8 cellular contexts compared by ENCODE assay signal in the genomic region with DNA sequence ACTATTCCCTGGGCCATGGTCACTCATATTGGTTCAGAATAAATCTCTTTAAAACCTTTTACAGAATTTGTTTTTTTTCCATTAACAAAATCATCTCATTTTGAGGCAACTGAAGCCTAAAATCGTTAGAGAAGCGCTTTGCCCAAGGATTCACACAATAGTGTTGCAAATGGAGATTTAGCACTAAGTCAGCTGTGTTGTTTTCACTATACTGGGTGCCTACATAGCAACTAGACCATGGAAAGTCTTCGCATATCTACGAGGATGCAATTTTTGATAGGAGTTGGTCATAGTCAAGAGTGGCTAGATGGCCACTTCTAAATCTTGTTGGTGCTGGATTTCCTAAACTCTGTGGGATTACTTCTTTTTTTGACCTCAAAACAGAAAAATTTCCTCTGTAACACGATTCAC. TPM values are rescaled to one million over a fixed set of nuclear protein-coding genes. Genes with fewer than 3 reads are reported as not detected.
A peak's percentile ranks its signal among the peaks of the same experiment; 100 is the strongest.
DNase-seq lines count a peak whose midpoint lies in the region; ATAC-seq, FAIRE-seq and TF ChIP-seq lines count a peak whose summit lies in the region.

No MANE protein-coding gene starts in this region.

- no peaks in the 10 kb centered on the region for H3K9me3 ChIP-seq in MG63
- H3K9me3 ChIP-seq in osteoblast (ENCODE audit: low read depth, low read length), result no peaks in the 10 kb centered on the region

- peaks cover 3% of the 10 kb centered on the region for H4K20me1 ChIP-seq in osteoblast (ENCODE audit: insufficient read depth, low read length)

- peak overlapping the region; percentile 72 for H2AFZ ChIP-seq in osteoblast (ENCODE audit: low read length)

- DNase-seq in MG63 (no peak), epithelial cell of prostate (ENCODE audit: low read depth, low spot score) (no peak), osteoblast (ENCODE audit: insufficient read length, low spot score, missing footprints) (no peak), NCI-H1694 (lab: John Stamatoyannopoulos, UW) (no peak), H54 (ENCODE audit: insufficient read length, low spot score) (no peak)

- H3K36me3 ChIP-seq in MG63, result peaks cover 5% of the 10 kb centered on the region; the same call in 1 of the 2 replicates
- no peaks in the 10 kb centered on the region for H3K36me3 ChIP-seq in osteoblast (ENCODE audit: insufficient read depth, low read length)

- TF ChIP-seq POLR2A in H54 (IDR thresholded peaks at IDR 0.05; ENCODE audit: low read depth, low read length), result no peak

- H3K4me3 ChIP-seq in MG63, result peak overlapping the region; percentile 94
- peak overlapping the region; percentile 90 for H3K4me3 ChIP-seq in osteoblast (ENCODE audit: insufficient read depth, low read length)

- ATAC-seq in HG02852 (IDR thresholded peaks at IDR 0.05; ENCODE audit: unreplicated experiment) (no peak), GM19035 (IDR thresholded peaks at IDR 0.05; ENCODE audit: unreplicated experiment) (no peak)

- peak overlapping the region; percentile 93 for H3K4me2 ChIP-seq in osteoblast (ENCODE audit: insufficient read depth, low read length)

- H3K27ac ChIP-seq in C4-2B (peak overlapping the region; percentile 78), epithelial cell of prostate (peak overlapping the region; percentile 93), osteoblast (ENCODE audit: low read depth, low read length) (peak overlapping the region; percentile 90)

- FAIRE-seq in H54 (lab: Jason Lieb, UNC), result no peak

- H3K79me2 ChIP-seq in osteoblast (ENCODE audit: insufficient read depth, low read length), result peaks cover 32% of the 10 kb centered on the region

- TF ChIP-seq CTCF in C4-2B (conservative IDR thresholded peaks at IDR 0.05) (no peak), osteoblast (IDR thresholded peaks at IDR 0.05; ENCODE audit: extremely low read depth, low read depth, low read length) (no peak)

- peaks cover 5% of the 10 kb centered on the region for H3K4me1 ChIP-seq in osteoblast (ENCODE audit: insufficient read depth, low read length)

- H3K27me3 ChIP-seq in MG63 (no peaks in the 10 kb centered on the region), osteoblast (ENCODE audit: insufficient read depth, low read length) (no peaks in the 10 kb centered on the region)

RNA-seq across cellular contexts. Expression of a gene that starts 0.5 kb away (rescaled TPM):
- 50.2 and 86.2 TPM in 2 replicates for total RNA-seq in MG63 (2014; rRNA removed; shearing (Covaris generic); ENCODE audit: low replicate concordance)
- 30.6 and 30.8 TPM in 2 replicates for total RNA-seq in osteoblast

RNA-seq across cellular contexts. Expression of a gene that starts 41.5 kb away (rescaled TPM):
- total RNA-seq in MG63 (2014; rRNA removed; shearing (Covaris generic); ENCODE audit: low replicate concordance), result 5.2 and 5.8 TPM in 2 replicates
- total RNA-seq in osteoblast, result 13.8 TPM in 2 replicates

RNA-seq across cellular contexts. Expression of a gene that starts 47.6 kb away (rescaled TPM):
- 11.1 and 19.0 TPM in 2 replicates for total RNA-seq in MG63 (2014; rRNA removed; shearing (Covaris generic); ENCODE audit: low replicate concordance)
- 60.8 and 62.2 TPM in 2 replicates for total RNA-seq in osteoblast
